24 cellular contexts compared by ENCODE assay signal in the genomic region with DNA sequence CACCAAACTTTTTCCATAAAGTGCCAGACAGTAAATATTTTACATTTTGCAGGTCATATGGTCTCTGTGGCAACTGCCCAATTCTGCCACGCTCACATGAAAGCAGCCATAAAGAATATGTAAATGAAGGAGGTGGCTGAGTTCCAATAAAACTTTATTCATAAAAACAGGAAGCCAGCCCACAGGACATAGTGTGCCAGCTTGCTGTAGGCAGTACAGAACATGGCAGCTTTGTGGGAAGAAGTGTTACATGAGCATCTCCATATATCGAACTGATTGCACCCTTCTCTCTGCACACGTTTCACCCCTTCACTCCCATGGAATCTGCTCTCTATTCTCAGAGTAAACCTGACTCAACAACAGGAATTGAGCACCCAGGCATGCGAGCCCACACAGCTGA. TPM values are rescaled to one million over a fixed set of nuclear protein-coding genes. Genes with fewer than 3 reads are reported as not detected.
"Had no signal": no experiment of that assay in that cellular context is flagged by ENCODE, and none has a peak within 500 bp of the region (broad histone marks: within the 10 kb centered on the region; RNA-seq: fewer than 3 reads in every experiment).

No MANE protein-coding gene starts in this region.

- H3K4me1 Mint-ChIP-seq: immature natural killer cell; naive thymus-derived CD4-positive, alpha-beta T cell; stimulated activated effector memory CD8-positive, alpha-beta T cell treated with anti-CD3 and anti-CD28 coated beads, Interleukin-12 subunit alpha, Interleukin-12 subunit beta, amount 100 ng/mL, for 72 hours had no signal

- H3K4me3 Mint-ChIP-seq: immature natural killer cell; naive thymus-derived CD4-positive, alpha-beta T cell; nephron progenitor cell; stimulated activated effector memory CD8-positive, alpha-beta T cell treated with anti-CD3 and anti-CD28 coated beads, Interleukin-12 subunit alpha, Interleukin-12 subunit beta, amount 100 ng/mL, for 72 hours had no signal

- DNase-seq: effector memory CD4-positive, alpha-beta T cell; gastrocnemius medialis; immature natural killer cell; kidney; left cardiac atrium; left ventricle myocardium inferior; mesendoderm; naive thymus-derived CD4-positive, alpha-beta T cell; nephron progenitor cell; stimulated activated CD4-positive, alpha-beta T cell treated with anti-CD3 and anti-CD28 coated beads, Interleukin-2, amount 100 ng/mL, for 48 hours; stimulated activated naive CD8-positive, alpha-beta T cell treated with anti-CD3 and anti-CD28 coated beads, Interleukin-15, Interleukin-2, amounts not matched to agents 100 U/mL and 50 U/mL, for 24 hours; upper lobe of right lung had no signal

- H3K9me3 Mint-ChIP-seq: immature natural killer cell; nephron progenitor cell; stimulated activated effector memory CD8-positive, alpha-beta T cell treated with anti-CD3 and anti-CD28 coated beads, Interleukin-12 subunit alpha, Interleukin-12 subunit beta, amount 100 ng/mL, for 72 hours had no signal

- H3K4me2 ChIP-seq: smooth muscle cell had no signal

- H3K9me3 ChIP-seq: esophagus muscularis mucosa, gastrocnemius medialis, left ventricle myocardium inferior, neutrophil, suprapubic skin, tibial artery, upper lobe of right lung, vagina had no signal

- H3K4me3 ChIP-seq: esophagus muscularis mucosa, gastrocnemius medialis, left ventricle myocardium inferior, smooth muscle cell, suprapubic skin, tibial artery, upper lobe of right lung, vagina had no signal

- H3K27ac ChIP-seq: epithelial cell of prostate, esophagus muscularis mucosa, left ventricle myocardium inferior, neutrophil, suprapubic skin, tibial artery, upper lobe of right lung, vagina had no signal

- H3K27ac Mint-ChIP-seq: immature natural killer cell; naive thymus-derived CD4-positive, alpha-beta T cell; stimulated activated effector memory CD8-positive, alpha-beta T cell treated with anti-CD3 and anti-CD28 coated beads, Interleukin-12 subunit alpha, Interleukin-12 subunit beta, amount 100 ng/mL, for 72 hours had no signal

- H3K27me3 ChIP-seq: gastrocnemius medialis, vagina had no signal

- ATAC-seq: gastrocnemius medialis; left cardiac atrium; naive thymus-derived CD4-positive, alpha-beta T cell; stimulated activated effector memory CD8-positive, alpha-beta T cell treated with anti-CD3 and anti-CD28 coated beads, Interleukin-12 subunit alpha, Interleukin-12 subunit beta, amount 100 ng/mL, for 72 hours; stimulated activated naive CD8-positive, alpha-beta T cell treated with anti-CD3 and anti-CD28 coated beads, Interleukin-15, Interleukin-2, amounts not matched to agents 100 U/mL and 50 U/mL, for 24 hours; upper lobe of right lung had no signal

- H3K36me3 ChIP-seq: esophagus muscularis mucosa, gastrocnemius medialis, left ventricle myocardium inferior, neutrophil, suprapubic skin, tibial artery, upper lobe of right lung, vagina had no signal

- H3K4me1 ChIP-seq: suprapubic skin, tibial artery, upper lobe of right lung, vagina had no signal

- H3K36me3 Mint-ChIP-seq: immature natural killer cell; naive thymus-derived CD4-positive, alpha-beta T cell; stimulated activated effector memory CD8-positive, alpha-beta T cell treated with anti-CD3 and anti-CD28 coated beads, Interleukin-12 subunit alpha, Interleukin-12 subunit beta, amount 100 ng/mL, for 72 hours had no signal

- FAIRE-seq: kidney had no signal

RNA-seq across cellular contexts. Expression of gene ASB18, which starts 10.2 kb away (rescaled TPM):
- total RNA-seq: esophagus muscularis mucosa; fibroblast of villous mesenchyme; kidney; lung microvascular endothelial cell; naive thymus-derived CD4-positive, alpha-beta T cell; osteoblast; pulmonary artery endothelial cell; smooth muscle cell; upper lobe of right lung; vagina had no signal
- polyA plus RNA-seq: immature natural killer cell; naive thymus-derived CD4-positive, alpha-beta T cell had no signal
